ENCODE assay signal across 24 cellular contexts in genomic region chr1:209505044-209505443, GRCh38.
DNase-seq lines count a peak whose midpoint lies in the region; ATAC-seq and TF ChIP-seq lines count a peak whose summit lies in the region.
"Had no signal": no experiment of that assay in that cellular context is flagged by ENCODE, and none has a peak within 500 bp of the region (broad histone marks: within the 10 kb centered on the region; RNA-seq: fewer than 3 reads in every experiment).

No MANE protein-coding gene starts in this region.

- DNase-seq in Daoy (ENCODE audit: low read depth) (peak; percentile 28), HS-5 (ENCODE audit: low read depth) (peak; percentile 74), iris pigment epithelial cell (ENCODE audit: low read depth) (peak; percentile 47), cerebellar cortex (ENCODE audit: low spot score) (no peak), substantia nigra (lab: John Stamatoyannopoulos, UW) (no peak)
- DNase-seq in CD8-positive, alpha-beta T cell: no peak
- DNase-seq: activated B cell treated with CpG ODN at 0.5 μM for 24 hours; activated CD4-positive, alpha-beta T cell treated with anti-CD3 and anti-CD28 coated beads, Interleukin-2, amount 50 U/mL, for 4 hours; activated CD8-positive, alpha-beta memory T cell treated with anti-CD3 and anti-CD28 coated beads, Interleukin-2, amount 50 U/mL, for 4 hours; CD4-positive, CD25-positive, alpha-beta regulatory T cell; endodermal cell; Karpas-422; left colon; naive thymus-derived CD8-positive, alpha-beta T cell; NCI-H2081 treated with DMSO at 0.1 percent for 48 hours; spleen; stimulated activated CD4-positive, alpha-beta T cell treated with anti-CD3 and anti-CD28 coated beads, Interleukin-4, amount 100 ng/mL, for 1 hour; stimulated activated naive CD4-positive, alpha-beta T cell treated with Interleukin-2 at 50 U/mL for 16 hours; tibial artery had no signal

- H3K4me3 ChIP-seq in CD8-positive, alpha-beta T cell (ENCODE audit: low read depth, low read length): no peak overlapping the region
- H3K4me3 ChIP-seq: coronary artery, SK-N-MC, spleen, tibial artery had no signal

- POLR2A ChIA-PET in CD8-positive, alpha-beta T cell (lab: Charles Lee): no interaction called here

- no peaks in the 10 kb centered on the region for H3K36me3 Mint-ChIP-seq in CD8-positive, alpha-beta T cell
- H3K36me3 Mint-ChIP-seq: CD4-positive, CD25-positive, alpha-beta regulatory T cell had no signal

- H3K4me1 ChIP-seq in CD8-positive, alpha-beta T cell (ENCODE audit: insufficient read depth, low read length): no peaks in the 10 kb centered on the region
- H3K4me1 ChIP-seq: spleen, tibial artery had no signal

- intact Hi-C loops in CD8-positive, alpha-beta T cell (cut with DNase I, micrococcal nuclease): no loop called here

- peaks cover 19% of the 10 kb centered on the region for H3K27me3 Mint-ChIP-seq in CD8-positive, alpha-beta T cell (ENCODE audit: low read depth)
- H3K27me3 Mint-ChIP-seq: activated B cell treated with CpG ODN at 0.5 μM for 24 hours had no signal

- H3K36me3 ChIP-seq in CD8-positive, alpha-beta T cell (ENCODE audit: insufficient read depth, low read length): no peaks in the 10 kb centered on the region
- H3K36me3 ChIP-seq: spleen, tibial artery had no signal

- H3K4me3 Mint-ChIP-seq in CD8-positive, alpha-beta T cell: no peak overlapping the region
- H3K4me3 Mint-ChIP-seq: activated B cell treated with CpG ODN at 0.5 μM for 24 hours; CD4-positive, CD25-positive, alpha-beta regulatory T cell; endodermal cell; mesothelial cell of epicardium; naive thymus-derived CD8-positive, alpha-beta T cell had no signal

- peaks cover 13% of the 10 kb centered on the region for H3K9me3 Mint-ChIP-seq in CD8-positive, alpha-beta T cell

- CTCF ChIA-PET in CD8-positive, alpha-beta T cell (lab: Charles Lee): no interaction called here

- ATAC-seq in SK-N-SH treated with all-trans-retinoic acid at 6 μM for 48 hours (peak; percentile 71), HG02973 (IDR thresholded peaks at IDR 0.05; ENCODE audit: unreplicated experiment) (no peak)
- no peak for ATAC-seq in CD8-positive, alpha-beta T cell
- ATAC-seq: left colon; naive thymus-derived CD8-positive, alpha-beta T cell had no signal

- no peaks in the 10 kb centered on the region for H3K9me3 ChIP-seq in CD8-positive, alpha-beta T cell (ENCODE audit: low read length)

- H3K4me1 Mint-ChIP-seq in CD8-positive, alpha-beta T cell (ENCODE audit: low read depth): no peaks in the 10 kb centered on the region
- H3K4me1 Mint-ChIP-seq: activated B cell treated with CpG ODN at 0.5 μM for 24 hours; CD4-positive, CD25-positive, alpha-beta regulatory T cell; mesothelial cell of epicardium; naive thymus-derived CD8-positive, alpha-beta T cell had no signal

- TF ChIP-seq CTCF in CD8-positive, alpha-beta T cell (IDR thresholded peaks at IDR 0.05): no peak

- H3K27ac ChIP-seq in CD8-positive, alpha-beta T cell (ENCODE audit: low read depth, low read length): no peak overlapping the region
- no peak overlapping the region for H3K27ac ChIP-seq in substantia nigra (ENCODE audit: low read depth, low read length, poor library complexity, severe bottlenecking)
- H3K27ac ChIP-seq: coronary artery, SK-N-MC, spleen, tibial artery had no signal

- no peaks in the 10 kb centered on the region for H3K27me3 ChIP-seq in CD8-positive, alpha-beta T cell (ENCODE audit: insufficient read depth, low read length)
- H3K27me3 ChIP-seq: tibial artery had no signal

- H3K27ac Mint-ChIP-seq in CD8-positive, alpha-beta T cell: no peak overlapping the region
- H3K27ac Mint-ChIP-seq: activated B cell treated with CpG ODN at 0.5 μM for 24 hours; CD4-positive, CD25-positive, alpha-beta regulatory T cell; endodermal cell; mesothelial cell of epicardium; naive thymus-derived CD8-positive, alpha-beta T cell had no signal

TF ChIP-seq in SK-N-SH treated with all-trans-retinoic acid at 6 μM for 48 hours, 23 proteins besides CTCF, POLR2A, EP300 and RAD21:
- TF ChIP-seq GLIS3 (CRISPR knock-in tag; IDR thresholded peaks at IDR 0.05) (no peak), ZFP3 (CRISPR knock-in tag; IDR thresholded peaks at IDR 0.05) (no peak), CSRNP3 (CRISPR knock-in tag; IDR thresholded peaks at IDR 0.05) (no peak), RARB (CRISPR knock-in tag; IDR thresholded peaks at IDR 0.05) (no peak), OSR1 (CRISPR knock-in tag; IDR thresholded peaks at IDR 0.05) (no peak), ZNF8 (CRISPR knock-in tag; IDR thresholded peaks at IDR 0.05) (no peak), ZNF565 (CRISPR knock-in tag; conservative IDR thresholded peaks at IDR 0.05; ENCODE audit: low read depth) (no peak), ESRRG (CRISPR knock-in tag; IDR thresholded peaks at IDR 0.05) (no peak)

Comparison
In these comparisons a context has a peak if more than half of its experiments do, and no peak if none do; other contexts are left out.
1. DNase-seq: peak in Daoy (single experiment), HS-5 (single experiment) and iris pigment epithelial cell (single experiment); none in cerebellar cortex (single experiment), CD8-positive, alpha-beta T cell (0 of 7) and substantia nigra (0 of 49).